Comparison of ENCODE assay signal across 11 cellular contexts in genomic region chr5:157107508-157107907, GRCh38. TPM values are rescaled to one million over a fixed set of nuclear protein-coding genes. Genes with fewer than 3 reads are reported as not detected.
DNase-seq lines count a peak whose midpoint lies in the region; ATAC-seq and TF ChIP-seq lines count a peak whose summit lies in the region.
"Had no signal": no experiment of that assay in that cellular context is flagged by ENCODE, and none has a peak within 500 bp of the region (broad histone marks: within the 10 kb centered on the region; RNA-seq: fewer than 3 reads in every experiment).

No MANE protein-coding gene starts in this region.

- POLR2A ChIA-PET in activated CD4-positive, alpha-beta memory T cell treated with anti-CD3 and anti-CD28 coated beads for 36 hours (lab: Charles Lee), result interaction anchor here (0.6 kb wide), 1 partner anchor 81 kb away, joined by 3 read pairs; no protein-coding TSS in a partner anchor

- H3K4me1 ChIP-seq in thoracic aorta (ENCODE audit: control insufficient read depth in 1 of 2, low read depth in 2 of 2) (no peaks in the 10 kb centered on the region), mesenchymal stem cell (ENCODE audit: control insufficient read depth, insufficient read depth, low read depth, low read length) (peaks cover 2% of the 10 kb centered on the region)

- H3K4me2 ChIP-seq in mesenchymal stem cell (ENCODE audit: low read length, poor library complexity, severe bottlenecking), result no peak overlapping the region

- no peak for TF ChIP-seq CTCF in thoracic aorta (IDR thresholded peaks at IDR 0.05)

- H3K79me1 ChIP-seq in mesenchymal stem cell (replicated peaks; ENCODE audit: low read length, poor library complexity, severe bottlenecking), result no peaks in the 10 kb centered on the region

- peak overlapping the region; percentile 48 for H3K4me3 Mint-ChIP-seq in activated T-cell treated with anti-CD3 and anti-CD28 coated beads, Interleukin-2, amount 50 U/mL, for 4 hours
- peak overlapping the region; percentile 63 for H3K4me3 Mint-ChIP-seq in activated CD4-positive, alpha-beta memory T cell treated with anti-CD3 and anti-CD28 coated beads for 36 hours
- H3K4me3 Mint-ChIP-seq: nephron had no signal

- H3K27ac Mint-ChIP-seq in activated CD4-positive, alpha-beta memory T cell treated with anti-CD3 and anti-CD28 coated beads for 36 hours, result peak overlapping the region; percentile 95
- H3K27ac Mint-ChIP-seq: nephron had no signal

- peaks cover 42% of the 10 kb centered on the region for H3K4me1 Mint-ChIP-seq in activated T-cell treated with anti-CD3 and anti-CD28 coated beads, Interleukin-2, amount 50 U/mL, for 4 hours (ENCODE audit: low read depth)
- peaks cover 37% of the 10 kb centered on the region for H3K4me1 Mint-ChIP-seq in activated CD4-positive, alpha-beta memory T cell treated with anti-CD3 and anti-CD28 coated beads for 36 hours (ENCODE audit: low read depth)

- H2BK15ac ChIP-seq in mesenchymal stem cell (ENCODE audit: low read depth, poor library complexity, severe bottlenecking), result no peak overlapping the region

- H3K18ac ChIP-seq in mesenchymal stem cell (ENCODE audit: low read depth in 1 of 2, low read length in 2 of 2), result no peak overlapping the region

- no peak overlapping the region for H2AK5ac ChIP-seq in mesenchymal stem cell (ENCODE audit: low read length, severe bottlenecking)

- H3K4me3 ChIP-seq in thoracic aorta (peak overlapping the region; percentile 64), mesenchymal stem cell (ENCODE audit: insufficient read depth in 1 of 2, low read depth in 1 of 2, low read length in 2 of 2) (no peak overlapping the region)

- intact Hi-C loops in activated CD4-positive, alpha-beta memory T cell treated with anti-CD3 and anti-CD28 coated beads for 36 hours (cut with micrococcal nuclease), result loop anchor here (10.0 kb wide), 1 partner anchor 703 kb away; no protein-coding TSS in a partner anchor

- H3K27me3 ChIP-seq in thoracic aorta (replicated peaks; ENCODE audit: insufficient read depth) (no peaks in the 10 kb centered on the region), mesenchymal stem cell (ENCODE audit: control insufficient read depth in 1 of 2, insufficient read depth in 1 of 2, low read length in 2 of 2) (no peaks in the 10 kb centered on the region)

- H4K91ac ChIP-seq in mesenchymal stem cell (ENCODE audit: low read length), result no peak overlapping the region

- H4K8ac ChIP-seq in mesenchymal stem cell (ENCODE audit: low read length), result no peak overlapping the region

- H3K36me3 ChIP-seq in thoracic aorta (no peaks in the 10 kb centered on the region), mesenchymal stem cell (ENCODE audit: control insufficient read depth in 1 of 2, insufficient read depth in 2 of 2, low read depth in 1 of 2, low read length in 2 of 2) (no peaks in the 10 kb centered on the region)

- no peak for DNase-seq in activated T-cell treated with anti-CD3 and anti-CD28 coated beads, Interleukin-2, amount 50 U/mL, for 4 hours
- no peak for DNase-seq in activated T-cell treated with anti-CD3 and anti-CD28 coated beads for 4 hours
- no peak for DNase-seq in activated CD4-positive, alpha-beta memory T cell treated with anti-CD3 and anti-CD28 coated beads for 36 hours
- peak; percentile 77 for DNase-seq in kidney tubule cell (ENCODE audit: low spot score)
- DNase-seq in thoracic aorta (ENCODE audit: low spot score), result no peak
- DNase-seq in mesenchymal stem cell, result no peak
- DNase-seq: central memory CD4-positive, alpha-beta T cell; NCI-H146 had no signal

- H3K14ac ChIP-seq in mesenchymal stem cell (ENCODE audit: low read length in 2 of 2), result no peak overlapping the region

- H3K9me3 Mint-ChIP-seq in activated T-cell treated with anti-CD3 and anti-CD28 coated beads, Interleukin-2, amount 50 U/mL, for 4 hours, result no peaks in the 10 kb centered on the region
- H3K9me3 Mint-ChIP-seq in activated CD4-positive, alpha-beta memory T cell treated with anti-CD3 and anti-CD28 coated beads for 36 hours, result no peaks in the 10 kb centered on the region
- H3K9me3 Mint-ChIP-seq: nephron had no signal

- H3K9me3 ChIP-seq in thoracic aorta, result no peaks in the 10 kb centered on the region
- H3K9me3 ChIP-seq in mesenchymal stem cell (ENCODE audit: control insufficient read depth, low read length), result no peaks in the 10 kb centered on the region

- H2BK5ac ChIP-seq in mesenchymal stem cell (ENCODE audit: low read depth, low read length, poor library complexity, severe bottlenecking), result no peak overlapping the region

- H3K27me3 Mint-ChIP-seq in activated T-cell treated with anti-CD3 and anti-CD28 coated beads, Interleukin-2, amount 50 U/mL, for 4 hours (ENCODE audit: low read depth), result no peaks in the 10 kb centered on the region
- H3K27me3 Mint-ChIP-seq in activated CD4-positive, alpha-beta memory T cell treated with anti-CD3 and anti-CD28 coated beads for 36 hours, result no peaks in the 10 kb centered on the region

- H2AFZ ChIP-seq in mesenchymal stem cell (ENCODE audit: low read depth, low read length), result no peak overlapping the region

- 68% methylated on average over 3 of the region's 3 CpGs for WGBS in mesenchymal stem cell

- no peak overlapping the region for H3K4ac ChIP-seq in mesenchymal stem cell (ENCODE audit: low read depth in 1 of 2, low read length in 2 of 2)

- H2BK120ac ChIP-seq in mesenchymal stem cell (ENCODE audit: low read depth, low read length), result no peak overlapping the region

- H3K36me3 Mint-ChIP-seq in activated T-cell treated with anti-CD3 and anti-CD28 coated beads, Interleukin-2, amount 50 U/mL, for 4 hours (ENCODE audit: insufficient read depth), result peaks cover 7% of the 10 kb centered on the region
- H3K36me3 Mint-ChIP-seq in activated CD4-positive, alpha-beta memory T cell treated with anti-CD3 and anti-CD28 coated beads for 36 hours, result peaks cover 17% of the 10 kb centered on the region

- CTCF ChIA-PET in activated CD4-positive, alpha-beta memory T cell treated with anti-CD3 and anti-CD28 coated beads for 36 hours (lab: Charles Lee), result interaction anchor here (1.0 kb wide), 1 partner anchor 24 kb away, joined by 3 read pairs; no protein-coding TSS in a partner anchor

- H3K27ac ChIP-seq in thoracic aorta, result no peak overlapping the region
- H3K27ac ChIP-seq in mesenchymal stem cell (ENCODE audit: low read length, poor library complexity, severe bottlenecking), result no peak overlapping the region

- H3K23ac ChIP-seq in mesenchymal stem cell (ENCODE audit: low read length in 2 of 2), result no peak overlapping the region

- ATAC-seq in activated T-cell treated with anti-CD3 and anti-CD28 coated beads, Interleukin-2, amount 50 U/mL, for 4 hours, result no peak
- no peak for ATAC-seq in thoracic aorta (ENCODE audit: insufficient number of reproducible peaks, low FRiP score, low read depth)
- no peak for ATAC-seq in GM18517 (IDR thresholded peaks at IDR 0.05; ENCODE audit: unreplicated experiment)
- ATAC-seq in HG03045 (IDR thresholded peaks at IDR 0.05; ENCODE audit: unreplicated experiment), result no peak

- no peak overlapping the region for H2BK12ac ChIP-seq in mesenchymal stem cell (ENCODE audit: low read length in 2 of 2)

- no peak overlapping the region for H3K9ac ChIP-seq in mesenchymal stem cell (ENCODE audit: low read length)

RNA-seq across cellular contexts. Expression of gene HAVCR2, which starts 1.3 kb away (rescaled TPM):
- total RNA-seq in activated T-cell treated with anti-CD3 and anti-CD28 coated beads, Interleukin-2, amount 50 U/mL, for 4 hours, result 1 to 10 TPM; 3.4 to 8.9 (median 4.4) TPM
- 10 to 100 TPM; 23.2 to 24.3 TPM for total RNA-seq in activated CD4-positive, alpha-beta memory T cell treated with anti-CD3 and anti-CD28 coated beads for 36 hours
- total RNA-seq in thoracic aorta, result 10 to 100 TPM; 16.8 to 38.0 TPM
- polyA plus RNA-seq in mesenchymal stem cell (2013, experiment 1 of 2), result 0.11 TPM
- polyA plus RNA-seq in mesenchymal stem cell (2013, experiment 2 of 2), result 0.21 TPM

RNA-seq across cellular contexts. Expression of gene MED7, which starts 35.2 kb away (rescaled TPM):
- total RNA-seq in activated T-cell treated with anti-CD3 and anti-CD28 coated beads, Interleukin-2, amount 50 U/mL, for 4 hours, result 1 to 10 TPM; 7.5 to 9.3 (median 9.1) TPM
- total RNA-seq in activated CD4-positive, alpha-beta memory T cell treated with anti-CD3 and anti-CD28 coated beads for 36 hours, result 10 to 100 TPM; 17.2 to 19.2 TPM
- 1 to 10 TPM; 5.1 to 8.1 TPM for total RNA-seq in thoracic aorta
- polyA plus RNA-seq in mesenchymal stem cell (2013, experiment 1 of 2), result 11.1 TPM
- 11.6 TPM for polyA plus RNA-seq in mesenchymal stem cell (2013, experiment 2 of 2)

RNA-seq across cellular contexts. Expression of gene HAVCR1, which starts 48.6 kb away (rescaled TPM):
- total RNA-seq in activated T-cell treated with anti-CD3 and anti-CD28 coated beads, Interleukin-2, amount 50 U/mL, for 4 hours, result not detected
- under 1 TPM; 0.27 to 0.40 TPM for total RNA-seq in activated CD4-positive, alpha-beta memory T cell treated with anti-CD3 and anti-CD28 coated beads for 36 hours
- 1 to 10 TPM; 2.0 to 6.9 TPM for total RNA-seq in thoracic aorta
- polyA plus RNA-seq in mesenchymal stem cell (2013, experiment 1 of 2), result 0.14 TPM
- not detected for polyA plus RNA-seq in mesenchymal stem cell (2013, experiment 2 of 2)

RNA-seq across cellular contexts. Expression of gene GARIN3, which starts 58.6 kb away (rescaled TPM):
- total RNA-seq in activated T-cell treated with anti-CD3 and anti-CD28 coated beads, Interleukin-2, amount 50 U/mL, for 4 hours, result under 1 TPM; 0.18 to 0.25 (median 0.22) TPM
- 1 to 10 TPM; 1.3 to 1.4 TPM for total RNA-seq in activated CD4-positive, alpha-beta memory T cell treated with anti-CD3 and anti-CD28 coated beads for 36 hours
- not detected for total RNA-seq in thoracic aorta
- not detected for polyA plus RNA-seq in mesenchymal stem cell (2013, experiment 1 of 2)
- not detected for polyA plus RNA-seq in mesenchymal stem cell (2013, experiment 2 of 2)
